22 cellular contexts compared by ENCODE assay signal in genomic region chr21:35258521-35258920, GRCh38.
DNase-seq lines count a peak whose midpoint lies in the region; ATAC-seq, FAIRE-seq and TF ChIP-seq lines count a peak whose summit lies in the region.
"Had no signal": no experiment of that assay in that cellular context is flagged by ENCODE, and none has a peak within 500 bp of the region (broad histone marks: within the 10 kb centered on the region; RNA-seq: fewer than 3 reads in every experiment).

No MANE protein-coding gene starts in this region.

- no peaks in the 10 kb centered on the region for H3K79me2 ChIP-seq in smooth muscle cell (ENCODE audit: low read depth)

- H3K36me3 ChIP-seq in breast epithelium, result no peaks in the 10 kb centered on the region
- no peaks in the 10 kb centered on the region for H3K36me3 ChIP-seq in bronchial epithelial cell (ENCODE audit: control insufficient read depth, insufficient read depth, low read length)
- H3K36me3 ChIP-seq in smooth muscle cell (ENCODE audit: low read depth), result no peaks in the 10 kb centered on the region

- no peak overlapping the region for H2AFZ ChIP-seq in smooth muscle cell (ENCODE audit: low read depth)

- peaks cover 22% of the 10 kb centered on the region for H3F3A ChIP-seq in smooth muscle cell (ENCODE audit: low read depth)

- H3K9me3 Mint-ChIP-seq in MCF 10A (ENCODE audit: unreplicated experiment) (no peaks in the 10 kb centered on the region), osteocyte (ENCODE audit: unreplicated experiment) (peaks cover 5% of the 10 kb centered on the region)
- H3K9me3 Mint-ChIP-seq: CD4-positive, alpha-beta T cell; H9 had no signal

- no peaks in the 10 kb centered on the region for H4K20me1 ChIP-seq in smooth muscle cell (ENCODE audit: low read depth)

- no peak overlapping the region for H3K9ac ChIP-seq in smooth muscle cell (ENCODE audit: low read depth)

- H3K36me3 Mint-ChIP-seq in MCF 10A (ENCODE audit: insufficient read depth, unreplicated experiment) (peaks cover 7% of the 10 kb centered on the region), osteocyte (ENCODE audit: unreplicated experiment) (peaks cover 4% of the 10 kb centered on the region)

- no peak for TF ChIP-seq POLR2A in breast epithelium (IDR thresholded peaks at IDR 0.05)

- H3K4me2 ChIP-seq in smooth muscle cell, result no peak overlapping the region

- H3K27me3 ChIP-seq in breast epithelium (no peaks in the 10 kb centered on the region), bronchial epithelial cell (ENCODE audit: control insufficient read depth, insufficient read depth, low read length) (no peaks in the 10 kb centered on the region), smooth muscle cell (ENCODE audit: low read depth) (no peaks in the 10 kb centered on the region)

- 94% methylated on average over 6 of the region's 6 CpGs for WGBS in smooth muscle cell (ENCODE audit: low lambda C conversion rate)

- H3K4me1 Mint-ChIP-seq in MCF 10A (ENCODE audit: insufficient read depth, unreplicated experiment) (peaks cover 47% of the 10 kb centered on the region), osteocyte (ENCODE audit: unreplicated experiment) (peaks cover 48% of the 10 kb centered on the region)

- peak overlapping the region; percentile 89 for H3K27ac Mint-ChIP-seq in MCF 10A (ENCODE audit: low read depth, unreplicated experiment)
- H3K27ac Mint-ChIP-seq in osteocyte (ENCODE audit: unreplicated experiment), result peak overlapping the region; percentile 40
- H3K27ac Mint-ChIP-seq: CD4-positive, alpha-beta T cell; H9 had no signal

- H3K9me3 ChIP-seq in breast epithelium (no peaks in the 10 kb centered on the region), smooth muscle cell (replicated peaks; ENCODE audit: low read depth) (no peaks in the 10 kb centered on the region)
- H3K9me3 ChIP-seq: Caco-2 had no signal

- intact Hi-C loops in MCF 10A (cut with micrococcal nuclease) (loop anchor here (10.0 kb wide), 1 partner anchor 374 kb away; no protein-coding TSS in a partner anchor), breast epithelium (cut with DNase I; ENCODE audit: low total_unique reads) (no loop called here), posterior vena cava (cut with DNase I) (no loop called here)

- no peak for ATAC-seq in HG03175 (IDR thresholded peaks at IDR 0.05; ENCODE audit: unreplicated experiment)
- ATAC-seq: A549 had no signal

- no peak overlapping the region for H3K27ac ChIP-seq in breast epithelium
- H3K27ac ChIP-seq in smooth muscle cell (ENCODE audit: low read depth), result peak overlapping the region; percentile 98
- H3K27ac ChIP-seq: 22Rv1, C4-2B, HL-60 had no signal

- no peak for TF ChIP-seq CTCF in MCF 10A (IDR thresholded peaks at IDR 0.05; ENCODE audit: unreplicated experiment)
- TF ChIP-seq CTCF in breast epithelium (IDR thresholded peaks at IDR 0.05), result no peak
- TF ChIP-seq CTCF in bronchial epithelial cell (IDR thresholded peaks at IDR 0.05; ENCODE audit: insufficient read depth, low read length, severe bottlenecking), result no peak
- TF ChIP-seq CTCF in osteocyte (IDR thresholded peaks at IDR 0.05), result no peak
- no peak for TF ChIP-seq CTCF in smooth muscle cell (IDR thresholded peaks at IDR 0.05; ENCODE audit: borderline replicate concordance, insufficient read depth, poor library complexity, severe bottlenecking)

- CTCF ChIA-PET in MCF 10A (lab: Yijun Ruan, JAX), result interaction anchor here (0.6 to 1.2 kb wide), 2 partner anchors 16 to 854 kb away, joined by 3 read pairs; no protein-coding TSS in a partner anchor

- DNase-seq in MCF 10A (ENCODE audit: unreplicated experiment) (no peak), breast epithelium (ENCODE audit: low spot score in 2 of 2) (no peak), bronchial epithelial cell (ENCODE audit: low read depth) (peak; percentile 86), osteocyte (ENCODE audit: extremely low spot score, unreplicated experiment) (no peak), smooth muscle cell (lab: John Stamatoyannopoulos, UW; ENCODE audit: unreplicated experiment) (no peak), posterior vena cava (ENCODE audit: low spot score) (no peak), GOT3 (lab: John Stamatoyannopoulos, UW) (no peak)
- DNase-seq: AML-193; Caco-2; CD4-positive, alpha-beta T cell; DMS153; DMS79; GDM1; H9 had no signal

- POLR2A ChIA-PET in MCF 10A (lab: Yijun Ruan, JAX), result interaction anchor here (0.5 to 2.8 kb wide), 6 partner anchors 10 to 1139 kb away, joined by 3 to 39 read pairs (median 4); no protein-coding TSS in a partner anchor

- H3K4me3 ChIP-seq in breast epithelium (no peak overlapping the region), bronchial epithelial cell (ENCODE audit: low read depth, low read length) (no peak overlapping the region), smooth muscle cell (no peak overlapping the region)
- H3K4me3 ChIP-seq: A549 had no signal

- no TSS peak for BruUV-seq in MCF 10A (replicated peaks; lab: Mats Ljungman, UMichigan)

- H3K27me3 Mint-ChIP-seq in MCF 10A (ENCODE audit: insufficient read depth, unreplicated experiment), result no peaks in the 10 kb centered on the region
- no peaks in the 10 kb centered on the region for H3K27me3 Mint-ChIP-seq in osteocyte (ENCODE audit: unreplicated experiment)
- H3K27me3 Mint-ChIP-seq: CD4-positive, alpha-beta T cell had no signal

- peaks cover 0 to 12% of the 10 kb centered on the region in 2 donors for H3K4me1 ChIP-seq in breast epithelium
- H3K4me1 ChIP-seq in smooth muscle cell (ENCODE audit: low read depth), result peaks cover 32% of the 10 kb centered on the region

- no peak for FAIRE-seq in bronchial epithelial cell (lab: Jason Lieb, UNC)
- FAIRE-seq: A549, GM12892, GM18507, H1 had no signal

- H3K4me3 Mint-ChIP-seq in MCF 10A (ENCODE audit: unreplicated experiment), result no peak overlapping the region
- no peak overlapping the region for H3K4me3 Mint-ChIP-seq in osteocyte (ENCODE audit: unreplicated experiment)
- H3K4me3 Mint-ChIP-seq: CD4-positive, alpha-beta T cell; H9 had no signal
